8 cellular contexts compared by ENCODE assay signal in the genomic region with DNA sequence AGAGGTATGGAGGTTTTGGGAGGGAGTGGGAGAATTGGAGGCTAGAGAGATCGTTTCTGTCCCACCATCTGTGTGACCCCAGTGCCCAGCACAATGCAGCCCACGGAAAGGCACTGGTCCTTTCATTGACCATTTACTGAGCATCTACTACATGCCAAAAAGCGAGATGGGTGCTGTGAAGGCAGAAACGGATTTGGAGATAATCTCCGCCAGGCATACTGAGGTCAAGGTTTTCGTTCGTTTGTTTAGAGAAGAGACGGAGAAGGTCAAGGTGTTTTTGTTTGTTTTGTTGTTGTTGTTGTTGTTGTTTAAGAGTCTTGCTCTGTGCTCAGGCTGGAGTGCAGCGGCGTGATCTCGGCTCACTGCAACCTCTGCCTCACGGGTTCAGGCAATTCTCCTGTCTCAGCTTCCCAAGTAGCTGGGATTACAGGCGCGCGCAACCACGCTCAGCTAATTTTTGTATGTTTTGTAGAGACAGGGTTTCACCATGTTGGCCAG. TPM values are rescaled to one million over a fixed set of nuclear protein-coding genes. Genes with fewer than 3 reads are reported as not detected.
A peak's percentile ranks its signal among the peaks of the same experiment; 100 is the strongest.
DNase-seq lines count a peak whose midpoint lies in the region; ATAC-seq and TF ChIP-seq lines count a peak whose summit lies in the region.

No MANE protein-coding gene starts in this region.

- H3K36me3 ChIP-seq in right lobe of liver (peaks cover 0 to 3% (median 0%) of the 10 kb centered on the region in 4 donors), tibial artery (peaks cover 0 to 4% (median 4%) of the 10 kb centered on the region in 3 donors)

- H3K27ac ChIP-seq in right lobe of liver (peak overlapping the region; percentile 79 to 96 (median 87)), tibial artery (peak overlapping the region; percentile 85 to 86)

- TF ChIP-seq CTCF in astrocyte of the spinal cord (IDR thresholded peaks at IDR 0.05; ENCODE audit: low read depth, low read length) (no peak), right lobe of liver (IDR thresholded peaks at IDR 0.05) (no peak), tibial artery (IDR thresholded peaks at IDR 0.05) (no peak)

- H3K9me3 ChIP-seq in right lobe of liver (no peaks in the 10 kb centered on the region), tibial artery (no peaks in the 10 kb centered on the region)

- H3K27me3 ChIP-seq in right lobe of liver (no peaks in the 10 kb centered on the region), tibial artery (no peaks in the 10 kb centered on the region)

- no peaks in the 10 kb centered on the region for H3K9me3 Mint-ChIP-seq in activated T-cell treated with anti-CD3 and anti-CD28 coated beads, Interleukin-2, amount 50 U/mL, for 4 hours

- H3K4me1 ChIP-seq in right lobe of liver = peaks cover 0 to 64% (median 14%) of the 10 kb centered on the region in 4 donors
- peaks cover 0 to 35% (median 17%) of the 10 kb centered on the region in 4 donors for H3K4me1 ChIP-seq in tibial artery

- intact Hi-C loops in right lobe of liver (cut with DNase I) (no loop called here), tibial artery (cut with DNase I; ENCODE audit: low total_unique reads) (no loop called here)

- DNase-seq in activated T-cell treated with anti-CD3 and anti-CD28 coated beads, Interleukin-2, amount 50 U/mL, for 4 hours = no peak
- DNase-seq in activated T-cell treated with anti-CD3 and anti-CD28 coated beads, Interleukin-2, amount 50 U/mL, for 1 hour = no peak
- DNase-seq in astrocyte of the spinal cord (ENCODE audit: low read depth, low spot score) = no peak
- DNase-seq in right lobe of liver = no peak
- DNase-seq in tibial artery = no peak
- no peak for DNase-seq in NCI-H345 (lab: John Stamatoyannopoulos, UW)

- in situ Hi-C loops in astrocyte of the spinal cord (cut with HindIII; ENCODE audit: low sequenced_read_pairs) = no loop called here

- TF ChIP-seq POLR2A in right lobe of liver (IDR thresholded peaks at IDR 0.05) = no peak

- no peak for ATAC-seq in activated T-cell treated with anti-CD3 and anti-CD28 coated beads, Interleukin-2, amount 50 U/mL, for 4 hours
- ATAC-seq in right lobe of liver = no peak
- no peak for ATAC-seq in HG02870 (IDR thresholded peaks at IDR 0.05; ENCODE audit: unreplicated experiment)
- no peak for ATAC-seq in HG02973 (IDR thresholded peaks at IDR 0.05; ENCODE audit: unreplicated experiment)

- peak overlapping the region; percentile 97 for H3K4me3 Mint-ChIP-seq in activated T-cell treated with anti-CD3 and anti-CD28 coated beads, Interleukin-2, amount 50 U/mL, for 4 hours

- peaks cover 2% of the 10 kb centered on the region for H3K36me3 Mint-ChIP-seq in activated T-cell treated with anti-CD3 and anti-CD28 coated beads, Interleukin-2, amount 50 U/mL, for 4 hours (ENCODE audit: insufficient read depth)

- peak overlapping the region; percentile 91 for H3K4me3 ChIP-seq in astrocyte of the spinal cord (ENCODE audit: low read depth, low read length)
- H3K4me3 ChIP-seq in right lobe of liver = peak overlapping the region; percentile 89 to 100 (median 90)
- H3K4me3 ChIP-seq in tibial artery = peak overlapping the region; percentile 78 to 94

- H3K27me3 Mint-ChIP-seq in activated T-cell treated with anti-CD3 and anti-CD28 coated beads, Interleukin-2, amount 50 U/mL, for 4 hours (ENCODE audit: low read depth) = no peaks in the 10 kb centered on the region

- H3K4me1 Mint-ChIP-seq in activated T-cell treated with anti-CD3 and anti-CD28 coated beads, Interleukin-2, amount 50 U/mL, for 4 hours (ENCODE audit: low read depth) = peaks cover 32% of the 10 kb centered on the region

- WGBS in right lobe of liver (ENCODE audit: insufficient coverage, low coverage, low lambda C conversion rate, missing lambda C conversion rate) = 75% methylated on average over 12 of the region's 16 CpGs

RNA-seq across cellular contexts. Expression of gene ZBTB43, which starts 0.6 kb away (rescaled TPM):
- total RNA-seq in activated T-cell treated with anti-CD3 and anti-CD28 coated beads, Interleukin-2, amount 50 U/mL, for 4 hours = 10 to 100 TPM; 13.8 to 18.9 (median 18.2) TPM
- total RNA-seq in right lobe of liver = 10 to 100 TPM in 3 of 6 experiments, 1 to 10 TPM in 3; 4.8 to 14.5 (median 9.9) TPM

RNA-seq across cellular contexts. Expression of gene ZBTB34, which starts 56.2 kb away (rescaled TPM):
- 1 to 10 TPM; 4.3 to 4.9 (median 4.8) TPM for total RNA-seq in activated T-cell treated with anti-CD3 and anti-CD28 coated beads, Interleukin-2, amount 50 U/mL, for 4 hours
- 1 to 10 TPM; 2.0 to 3.4 (median 2.3) TPM for total RNA-seq in right lobe of liver
